8 cellular contexts compared by ENCODE assay signal in genomic region chr10:110919349-110919931, GRCh38. TPM values are rescaled to one million over a fixed set of nuclear protein-coding genes. Genes with fewer than 3 reads are reported as not detected.
DNase-seq lines count a peak whose midpoint lies in the region; ATAC-seq, FAIRE-seq and TF ChIP-seq lines count a peak whose summit lies in the region.

Gene SHOC2 (plus strand): TSS chr10:110919604. CDS start chr10:110964359, 44,755 bp downstream.

- H3K36me3 ChIP-seq in BJ (ENCODE audit: control insufficient read depth, insufficient read depth, low read length): no peaks in the 10 kb centered on the region
- H3K36me3 ChIP-seq in WERI-Rb-1: peaks cover 2% of the 10 kb centered on the region; the same call in 1 of the 2 replicates
- no peaks in the 10 kb centered on the region for H3K36me3 ChIP-seq in left lung

- peak within 1 kb of the TSS; percentile 77 for H3K4me3 ChIP-seq in BJ (ENCODE audit: low read depth, low read length)
- peak within 1 kb of the TSS; percentile 87 for H3K4me3 ChIP-seq in WERI-Rb-1 (ENCODE audit: low read depth, low read length)
- H3K4me3 ChIP-seq in left lung: peak within 1 kb of the TSS; percentile 56 to 62

- intact Hi-C loops in left lung (cut with DNase I): no loop called here

- DNase-seq in BJ (ENCODE audit: low read depth) (no peak), GM19239 (ENCODE audit: insufficient read length, low spot score) (peak; percentile 65), WERI-Rb-1 (peak; percentile 99), left lung (peak; percentile 99 to 100), NCI-H187 treated with DMSO at 0.1 percent for 48 hours (lab: John Stamatoyannopoulos, UW) (no peak)
- DNase-seq in central memory CD4-positive, alpha-beta T cell: peak; percentile 99
- peak; percentile 94 to 100 for DNase-seq in stimulated activated CD4-positive, alpha-beta T cell treated with anti-CD3 and anti-CD28 coated beads, Interleukin-4, amount 100 ng/mL, for 4 hours

- TF ChIP-seq CTCF in BJ (IDR thresholded peaks at IDR 0.05; ENCODE audit: insufficient read depth, low read depth, low read length) (peak; percentile 41; the same call in 1 of the 2 replicates), WERI-Rb-1 (IDR thresholded peaks at IDR 0.05; ENCODE audit: low read depth, low read length) (peak; percentile 36; the same call in 1 of the 2 replicates), left lung (IDR thresholded peaks at IDR 0.05) (peak in 1 of 2 donors; percentile 17)

- peaks cover 4 to 40% of the 10 kb centered on the region in 2 donors for H3K4me1 ChIP-seq in left lung

- CTCF ChIA-PET in BJ (lab: Yijun Ruan, JAX): interaction anchor here (0.5 to 2.0 kb wide), 6 partner anchors 10 to 609 kb away, joined by 3 to 5 read pairs (median 4); no protein-coding TSS in a partner anchor

- H3K27ac ChIP-seq in WERI-Rb-1: peak within 1 kb of the TSS; percentile 95
- H3K27ac ChIP-seq in left lung: peak within 1 kb of the TSS; percentile 99 to 100

- no peaks in the 10 kb centered on the region for H3K27me3 ChIP-seq in BJ (ENCODE audit: control insufficient read depth, insufficient read depth, low read length)
- no peaks in the 10 kb centered on the region for H3K27me3 ChIP-seq in WERI-Rb-1 (ENCODE audit: insufficient read depth, low read depth, severe bottlenecking)
- H3K27me3 ChIP-seq in left lung: no peaks in the 10 kb centered on the region

- no peak for FAIRE-seq in GM19239 (lab: Jason Lieb, UNC)

- POLR2A ChIA-PET in BJ (lab: Charles Lee): interaction anchor here (0.6 to 1.0 kb wide), 6 partner anchors 23 to 880 kb away, joined by 3 to 8 read pairs (median 3); no protein-coding TSS in a partner anchor

- H3K9me3 ChIP-seq in WERI-Rb-1 (ENCODE audit: severe bottlenecking) (no peaks in the 10 kb centered on the region), left lung (no peaks in the 10 kb centered on the region)

- ATAC-seq in HG03558 (IDR thresholded peaks at IDR 0.05; ENCODE audit: extremely low read depth, unreplicated experiment): peak; percentile 0
- ATAC-seq in left lung: peak; percentile 36

RNA-seq across cellular contexts. Expression of gene SHOC2, which starts in this region (rescaled TPM):
- 14.7 and 33.5 TPM in 2 replicates for polyA plus RNA-seq in BJ (2011; rRNA removed)
- 31.4 and 34.5 TPM in 2 replicates for polyA minus RNA-seq in BJ (2011; rRNA and poly(A)+ RNA removed)
- total RNA-seq in left lung: 10 to 100 TPM; 52.6 to 61.6 TPM

Comparison
In these comparisons a context has a peak if more than half of its experiments do, and no peak if none do; other contexts are left out.
1. DNase-seq: peak in GM19239 (single experiment), WERI-Rb-1 (single experiment), central memory CD4-positive, alpha-beta T cell (single experiment), left lung (2 of 2) and stimulated activated CD4-positive, alpha-beta T cell treated with anti-CD3 and anti-CD28 coated beads, Interleukin-4, amount 100 ng/mL, for 4 hours (2 of 2); none in BJ (single experiment) and NCI-H187 treated with DMSO at 0.1 percent for 48 hours (single experiment).
2. Peak in every context shown above with its lines, with median percentiles within 50 percentile points of each other: H3K4me3 ChIP-seq.